Comparison of ENCODE assay signal across 26 cellular contexts in genomic region chr1:78607944-78608343, GRCh38. TPM values are rescaled to one million over a fixed set of nuclear protein-coding genes. Genes with fewer than 3 reads are reported as not detected.
A peak's percentile ranks its signal among the peaks of the same experiment; 100 is the strongest.
DNase-seq lines count a peak whose midpoint lies in the region; ATAC-seq, FAIRE-seq and TF ChIP-seq lines count a peak whose summit lies in the region.
"Had no signal": no experiment of that assay in that cellular context is flagged by ENCODE, and none has a peak within 500 bp of the region (broad histone marks: within the 10 kb centered on the region; RNA-seq: fewer than 3 reads in every experiment).

No MANE protein-coding gene starts in this region.

- 46 to 59% (median 50%) methylated on average over 4 of the region's 4 CpGs for WGBS in small intestine, 3 donors

- H3K27ac ChIP-seq in colonic mucosa (no peak overlapping the region), small intestine (ENCODE audit: low read depth in 1 of 2, low read length in 1 of 2) (no peak overlapping the region)
- H3K27ac ChIP-seq: coronary artery, esophagus squamous epithelium, gastrocnemius medialis, SJCRH30, tibial artery had no signal

- no peak for TF ChIP-seq CTCF in colonic mucosa (IDR thresholded peaks at IDR 0.05)

- H3K27me3 ChIP-seq in colonic mucosa = no peaks in the 10 kb centered on the region
- H3K27me3 ChIP-seq in small intestine (ENCODE audit: control insufficient read depth in 2 of 2, insufficient read depth in 2 of 2, low read length in 2 of 2) = no peaks in the 10 kb centered on the region
- H3K27me3 ChIP-seq: gastrocnemius medialis, SJCRH30 had no signal

- no peak for ATAC-seq in GM21825 (IDR thresholded peaks at IDR 0.05; ENCODE audit: unreplicated experiment)
- ATAC-seq in HG03175 (IDR thresholded peaks at IDR 0.05; ENCODE audit: unreplicated experiment) = no peak
- ATAC-seq: gastrocnemius medialis; stimulated activated naive CD8-positive, alpha-beta T cell treated with anti-CD3 and anti-CD28 coated beads, Interleukin-15, amount 100 ng/mL, for 72 hours had no signal

- no peak overlapping the region for H3K9ac ChIP-seq in colonic mucosa (ENCODE audit: low read depth in 2 of 2, low read length in 2 of 2)

- no peak for FAIRE-seq in small intestine (lab: Jason Lieb, UNC)

- intact Hi-C loops in colonic mucosa (cut with DNase I) = loop anchor here (5.0 kb wide), 1 partner anchor 476 kb away; no protein-coding TSS in a partner anchor

- H3K36me3 ChIP-seq in colonic mucosa (no peaks in the 10 kb centered on the region), small intestine (ENCODE audit: control insufficient read depth in 2 of 2, insufficient read depth in 2 of 2, low read length in 2 of 2) (no peaks in the 10 kb centered on the region)
- H3K36me3 ChIP-seq: esophagus squamous epithelium, gastrocnemius medialis, SJCRH30, tibial artery had no signal

- DNase-seq in DMS53 (lab: John Stamatoyannopoulos, UW) = peak; percentile 48
- DNase-seq in DMS53 treated with DMSO at 0.1 percent for 48 hours (lab: John Stamatoyannopoulos, UW; ENCODE audit: unreplicated experiment) = no peak
- DNase-seq in Jurkat, Clone E6-1 (ENCODE audit: low read depth, low spot score) = peak; percentile 23
- peak; percentile 29 for DNase-seq in colonic mucosa
- DNase-seq in small intestine = peak; percentile 17
- DNase-seq in 8988T = no peak
- DNase-seq: activated CD4-positive, alpha-beta T cell treated with anti-CD3 and anti-CD28 coated beads for 4 hours; activated naive CD4-positive, alpha-beta T cell treated with Interleukin-2 at 50 U/mL for 16 hours; activated T-cell treated with anti-CD3 and anti-CD28 coated beads, Interleukin-2, amount 50 U/mL, for 48 hours; amniotic stem cell; COR-L47; esophagus squamous epithelium; gastrocnemius medialis; islet precursor cell; KG1; NCI-H1436; NCI-H2107; NK-92 treated with Interleukin-12 subunit alpha and Interleukin-12 subunit beta, amount 100 ng/mL, for 24 hours; stimulated activated naive CD8-positive, alpha-beta T cell treated with anti-CD3 and anti-CD28 coated beads, Interleukin-15, amount 100 ng/mL, for 72 hours; T-helper 1 cell; tibial artery had no signal

- no peaks in the 10 kb centered on the region for H3K4me1 ChIP-seq in colonic mucosa
- no peaks in the 10 kb centered on the region for H3K4me1 ChIP-seq in small intestine (ENCODE audit: control insufficient read depth in 2 of 2, insufficient read depth in 1 of 2, low read depth in 1 of 2, low read length in 1 of 2)
- H3K4me1 ChIP-seq: esophagus squamous epithelium, gastrocnemius medialis, SJCRH30, tibial artery had no signal

- no peak overlapping the region for H3K4me3 ChIP-seq in Jurkat, Clone E6-1 (ENCODE audit: low read length)
- H3K4me3 ChIP-seq in colonic mucosa (no peak overlapping the region), small intestine (ENCODE audit: low read depth in 1 of 2, low read length in 2 of 2) (no peak overlapping the region)
- H3K4me3 ChIP-seq: coronary artery, esophagus squamous epithelium, gastrocnemius medialis, SJCRH30, tibial artery had no signal

- H3K9me3 ChIP-seq in colonic mucosa = no peaks in the 10 kb centered on the region
- H3K9me3 ChIP-seq in small intestine (ENCODE audit: control insufficient read depth, low read depth) = no peaks in the 10 kb centered on the region
- H3K9me3 ChIP-seq: esophagus squamous epithelium, gastrocnemius medialis, SJCRH30, tibial artery had no signal

RNA-seq across cellular contexts. Expression of gene IFI44L, which starts 12.3 kb away (rescaled TPM):
- polyA plus RNA-seq in Jurkat, Clone E6-1 (2012; ENCODE audit: insufficient read depth, insufficient read length) = not detected
- total RNA-seq in colonic mucosa = 1 to 10 TPM in 1 of 2 donors, under 1 TPM in 1; 0.74 to 2.1 TPM
- polyA plus RNA-seq in small intestine = 1 to 10 TPM in 2 of 3 donors, under 1 TPM in 1; 0.45 to 8.4 (median 1.9) TPM
- total RNA-seq: progenitor cell of endocrine pancreas had no signal

RNA-seq across cellular contexts. Expression of gene IFI44, which starts 41.7 kb away (rescaled TPM):
- polyA plus RNA-seq in Jurkat, Clone E6-1 (2012; ENCODE audit: insufficient read depth, insufficient read length) = not detected
- 1 to 10 TPM; 2.2 to 4.4 TPM for total RNA-seq in colonic mucosa
- polyA plus RNA-seq in small intestine = 10 to 100 TPM in 2 of 3 donors, 1 to 10 TPM in 1; 6.3 to 29.0 (median 16.2) TPM
- total RNA-seq: progenitor cell of endocrine pancreas had no signal

Comparison
In these comparisons a context has a peak if more than half of its experiments do, and no peak if none do; other contexts are left out.
1. DNase-seq: peak in DMS53 (single experiment), Jurkat, Clone E6-1 (single experiment), colonic mucosa (single experiment) and small intestine (single experiment); none in DMS53 treated with DMSO at 0.1 percent for 48 hours (single experiment) and 8988T (single experiment).